ENCODE assay signal across 1 cellular context in genomic region chr10:119686465-119687191, GRCh38.
TF ChIP-seq lines count a peak whose summit lies in the region.

No MANE protein-coding gene starts in this region.

TF ChIP-seq in HepG2, 621 proteins besides CTCF, POLR2A, EP300 and RAD21 (continued from another document and continues in another):
- TF ChIP-seq AGO2 (optimal IDR thresholded peaks at IDR 0.05; ENCODE audit: low read depth, low read length) (no peak), CCAR2 (optimal IDR thresholded peaks at IDR 0.05; ENCODE audit: low read depth, low read length) (no peak), ZNF18 (CRISPR knock-in tag; IDR thresholded peaks at IDR 0.05; ENCODE audit: insufficient replicate concordance) (peak; percentile 89), ISL2 (CRISPR knock-in tag; IDR thresholded peaks at IDR 0.05) (no peak), ZHX1 (CRISPR knock-in tag; IDR thresholded peaks at IDR 0.05; ENCODE audit: low read depth) (no peak), ZEB1 (IDR thresholded peaks at IDR 0.05; ENCODE audit: insufficient replicate concordance, low read depth) (no peak), DMAP1 (CRISPR knock-in tag; IDR thresholded peaks at IDR 0.05) (0 out of 2 replicates have a peak, but pooled peaks have one; percentile 22), GPBP1L1 (CRISPR knock-in tag; IDR thresholded peaks at IDR 0.05) (no peak), HOMEZ (CRISPR knock-in tag; IDR thresholded peaks at IDR 0.05; ENCODE audit: low read depth) (no peak), GLI4 (CRISPR knock-in tag; IDR thresholded peaks at IDR 0.05; ENCODE audit: borderline replicate concordance) (no peak), E2F5 (CRISPR knock-in tag; conservative IDR thresholded peaks at IDR 0.05) (no peak), ATAD3A (CRISPR knock-in tag; IDR thresholded peaks at IDR 0.05) (no peak), ZNF550 (CRISPR knock-in tag; IDR thresholded peaks at IDR 0.05; ENCODE audit: borderline replicate concordance) (no peak), TCF12 (IDR thresholded peaks at IDR 0.05) (no peak), TCF12 (CRISPR knock-in tag; IDR thresholded peaks at IDR 0.05) (no peak), HES4 (CRISPR knock-in tag; IDR thresholded peaks at IDR 0.05; ENCODE audit: borderline replicate concordance) (no peak), NR2C2 (CRISPR knock-in tag; IDR thresholded peaks at IDR 0.05; ENCODE audit: borderline replicate concordance) (no peak), SALL2 (CRISPR knock-in tag; IDR thresholded peaks at IDR 0.05) (no peak), ZFX (CRISPR knock-in tag; IDR thresholded peaks at IDR 0.05; ENCODE audit: low read depth) (peak; percentile 23), ZXDC (CRISPR knock-in tag; IDR thresholded peaks at IDR 0.05) (no peak), STAT6 (CRISPR knock-in tag; IDR thresholded peaks at IDR 0.05; ENCODE audit: borderline replicate concordance) (no peak), ZNF710 (CRISPR knock-in tag; IDR thresholded peaks at IDR 0.05; ENCODE audit: borderline replicate concordance) (peak; percentile 23; the same call in 1 of the 2 replicates), ATF2 (CRISPR knock-in tag; IDR thresholded peaks at IDR 0.05) (0 out of 2 replicates have a peak, but pooled peaks have one; percentile 12), ZNF619 (CRISPR knock-in tag; IDR thresholded peaks at IDR 0.05) (0 out of 2 replicates have a peak, but pooled peaks have one; percentile 57), SP2 (CRISPR knock-in tag; IDR thresholded peaks at IDR 0.05) (no peak), FUBP1 (CRISPR knock-in tag; IDR thresholded peaks at IDR 0.05; ENCODE audit: borderline replicate concordance) (no peak), HMG20A (CRISPR knock-in tag; IDR thresholded peaks at IDR 0.05; ENCODE audit: borderline replicate concordance) (no peak), SOX6 (IDR thresholded peaks at IDR 0.05) (no peak), SOX6 (CRISPR knock-in tag; IDR thresholded peaks at IDR 0.05) (peak; percentile 39; the same call in 1 of the 2 replicates), CERS6 (CRISPR knock-in tag; IDR thresholded peaks at IDR 0.05) (no peak), LCORL (IDR thresholded peaks at IDR 0.05) (no peak), LCORL (CRISPR knock-in tag; IDR thresholded peaks at IDR 0.05) (no peak; the same call in 1 of the 2 replicates), ZNF616 (CRISPR knock-in tag; IDR thresholded peaks at IDR 0.05; ENCODE audit: low read depth) (0 out of 2 replicates have a peak, but pooled peaks have one; percentile 51), TOE1 (CRISPR knock-in tag; IDR thresholded peaks at IDR 0.05) (no peak), FOSL2 (CRISPR knock-in tag; IDR thresholded peaks at IDR 0.05) (peak; percentile 29; the same call in 1 of the 2 replicates), ZNF607 (CRISPR knock-in tag; IDR thresholded peaks at IDR 0.05; ENCODE audit: borderline replicate concordance) (0 out of 2 replicates have a peak, but pooled peaks have one; percentile 29), LBX2 (CRISPR knock-in tag; IDR thresholded peaks at IDR 0.05; ENCODE audit: borderline replicate concordance) (no peak), EEA1 (CRISPR knock-in tag; IDR thresholded peaks at IDR 0.05; ENCODE audit: borderline replicate concordance) (no peak), ZNF44 (CRISPR knock-in tag; IDR thresholded peaks at IDR 0.05) (no peak), TCF7L2 (IDR thresholded peaks at IDR 0.05; ENCODE audit: low read depth, low read length) (no peak)
